Comparison of ENCODE assay signal across 8 cellular contexts in the genomic region with DNA sequence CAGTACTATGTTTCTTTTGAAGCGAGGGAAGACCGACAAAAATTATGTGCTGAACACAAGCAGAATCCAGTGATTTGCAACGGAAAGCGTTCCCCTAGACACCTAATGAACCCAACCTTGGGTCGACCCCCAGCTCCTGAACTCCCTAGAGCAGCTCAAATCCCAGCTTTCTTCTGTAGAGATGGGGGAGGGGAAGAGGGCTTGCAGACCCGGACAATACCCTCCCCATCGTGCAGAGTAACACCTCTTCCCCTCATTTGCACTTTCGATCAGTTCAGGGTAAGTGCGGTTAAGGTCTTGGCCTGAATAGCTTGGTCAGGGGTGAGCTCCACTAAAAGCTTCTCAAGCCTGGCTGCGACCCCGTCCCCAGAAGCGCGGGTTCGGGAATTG. TPM values are rescaled to one million over a fixed set of nuclear protein-coding genes. Genes with fewer than 3 reads are reported as not detected.
DNase-seq lines count a peak whose midpoint lies in the region; ATAC-seq lines count a peak whose summit lies in the region.

No MANE protein-coding gene starts in this region.

- H3K9me3 Mint-ChIP-seq in activated naive CD4-positive, alpha-beta T cell treated with anti-CD3 and anti-CD28 coated beads, Interleukin-2, amount 50 U/mL, for 72 hours: no peaks in the 10 kb centered on the region
- no peaks in the 10 kb centered on the region for H3K9me3 Mint-ChIP-seq in stimulated activated memory B cell treated with anti-CD40 and anti-IgM and Interleukin-4, amounts not matched to agents 10 μg/mL and 1 μg/mL and 100 μg/mL, for 72 hours

- H3K4me1 ChIP-seq in iPS-18a (ENCODE audit: control insufficient read depth, low read depth, low read length): peaks cover 3% of the 10 kb centered on the region

- no peaks in the 10 kb centered on the region for H3K27me3 Mint-ChIP-seq in stimulated activated memory B cell treated with anti-CD40 and anti-IgM and Interleukin-4, amounts not matched to agents 10 μg/mL and 1 μg/mL and 100 μg/mL, for 72 hours

- DNase-seq in DMS 273 (lab: John Stamatoyannopoulos, UW; ENCODE audit: unreplicated experiment) (peak; percentile 45), DMS 273 treated with DMSO at 0.1 percent for 48 hours (lab: John Stamatoyannopoulos, UW) (no peak), RPMI8226 (no peak)
- peak in 1 of 2 donors; percentile 5 for DNase-seq in activated naive CD4-positive, alpha-beta T cell treated with anti-CD3 and anti-CD28 coated beads, Interleukin-2, amount 50 U/mL, for 72 hours (ENCODE audit: low spot score in 2 of 2)

- peak overlapping the region; percentile 100 for H3K4me3 Mint-ChIP-seq in stimulated activated memory B cell treated with anti-CD40 and anti-IgM and Interleukin-4, amounts not matched to agents 10 μg/mL and 1 μg/mL and 100 μg/mL, for 72 hours

- H3K36me3 Mint-ChIP-seq in activated naive CD4-positive, alpha-beta T cell treated with anti-CD3 and anti-CD28 coated beads, Interleukin-2, amount 50 U/mL, for 72 hours: no peaks in the 10 kb centered on the region
- H3K36me3 Mint-ChIP-seq in stimulated activated memory B cell treated with anti-CD40 and anti-IgM and Interleukin-4, amounts not matched to agents 10 μg/mL and 1 μg/mL and 100 μg/mL, for 72 hours: no peaks in the 10 kb centered on the region

- peaks cover 10% of the 10 kb centered on the region for H3K27me3 ChIP-seq in iPS-18a (ENCODE audit: control insufficient read depth, insufficient read depth, low read length)

- peak overlapping the region; percentile 98 for H3K4me3 ChIP-seq in iPS-18a (ENCODE audit: low read length)

- ATAC-seq in HG03045 (IDR thresholded peaks at IDR 0.05; ENCODE audit: unreplicated experiment): peak; percentile 15
- ATAC-seq in activated naive CD4-positive, alpha-beta T cell treated with anti-CD3 and anti-CD28 coated beads, Interleukin-2, amount 50 U/mL, for 72 hours: peak; percentile 18 to 24
- peak; percentile 7 for ATAC-seq in stimulated activated memory B cell treated with anti-CD40 and anti-IgM and Interleukin-4, amounts not matched to agents 10 μg/mL and 1 μg/mL and 100 μg/mL, for 72 hours
- no peak for ATAC-seq in HG03108 (IDR thresholded peaks at IDR 0.05; ENCODE audit: unreplicated experiment)

- H3K36me3 ChIP-seq in iPS-18a (ENCODE audit: control insufficient read depth, low read depth, low read length): no peaks in the 10 kb centered on the region

- peak overlapping the region; percentile 84 to 86 for H3K27ac Mint-ChIP-seq in activated naive CD4-positive, alpha-beta T cell treated with anti-CD3 and anti-CD28 coated beads, Interleukin-2, amount 50 U/mL, for 72 hours
- peak overlapping the region; percentile 89 for H3K27ac Mint-ChIP-seq in stimulated activated memory B cell treated with anti-CD40 and anti-IgM and Interleukin-4, amounts not matched to agents 10 μg/mL and 1 μg/mL and 100 μg/mL, for 72 hours

- H3K9ac ChIP-seq in iPS-18a (ENCODE audit: low read length): peak overlapping the region; percentile 81

- H3K4me1 Mint-ChIP-seq in stimulated activated memory B cell treated with anti-CD40 and anti-IgM and Interleukin-4, amounts not matched to agents 10 μg/mL and 1 μg/mL and 100 μg/mL, for 72 hours: peaks cover 25% of the 10 kb centered on the region

- peak overlapping the region; percentile 35 for H3K27ac ChIP-seq in iPS-18a (ENCODE audit: low read length)

- no peaks in the 10 kb centered on the region for H3K9me3 ChIP-seq in iPS-18a (ENCODE audit: control insufficient read depth, low read depth, low read length)

RNA-seq across cellular contexts. Expression of gene CEP162, which starts 0.4 kb away (rescaled TPM):
- total RNA-seq in activated naive CD4-positive, alpha-beta T cell treated with anti-CD3 and anti-CD28 coated beads, Interleukin-2, amount 50 U/mL, for 72 hours: 1 to 10 TPM; 4.9 to 8.0 TPM
